8 cellular contexts compared by ENCODE assay signal in the genomic region with DNA sequence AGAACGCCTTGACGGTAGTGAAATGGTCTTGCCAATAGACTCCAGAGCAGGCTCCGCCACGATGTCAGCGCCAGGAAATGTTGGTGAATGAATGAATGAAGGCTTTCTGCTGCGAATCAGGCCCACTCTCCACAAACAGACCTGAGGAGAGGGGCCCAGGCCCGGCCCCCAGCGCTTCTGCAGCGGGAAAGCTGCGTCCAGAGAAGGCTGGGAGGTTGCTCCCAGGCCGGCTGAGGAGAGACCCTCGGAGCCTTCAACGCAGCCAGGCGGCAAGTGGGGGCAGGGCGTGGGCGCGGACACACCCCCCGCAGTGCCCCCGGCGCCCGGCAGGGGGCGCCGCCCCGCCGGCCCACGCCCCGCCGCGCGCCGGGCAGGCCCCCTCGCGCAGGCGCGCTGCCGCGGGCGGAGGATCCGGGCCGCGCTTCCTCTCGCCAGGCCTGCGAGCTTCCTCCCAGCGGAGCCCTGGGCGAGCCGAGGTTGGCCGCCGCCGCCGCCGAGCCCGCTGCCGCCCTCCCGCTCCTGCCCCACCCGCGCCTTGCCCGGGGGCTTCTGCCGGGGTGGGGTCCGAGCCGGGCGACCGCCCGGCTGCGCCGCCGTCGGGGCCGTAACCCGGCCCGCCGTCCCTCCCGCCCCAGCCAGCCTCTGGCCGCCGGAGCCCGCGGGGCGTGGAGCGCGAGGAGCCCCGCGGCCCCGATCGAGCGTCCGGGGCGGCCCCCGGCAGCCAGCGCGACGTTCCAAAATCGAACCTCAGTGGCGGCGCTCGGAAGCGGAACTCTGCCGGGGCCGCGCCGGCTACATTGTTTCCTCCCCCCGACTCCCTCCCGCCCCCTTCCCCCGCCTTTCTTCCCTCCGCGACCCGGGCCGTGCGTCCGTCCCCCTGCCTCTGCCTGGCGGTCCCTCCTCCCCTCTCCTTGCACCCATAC. TPM values are rescaled to one million over a fixed set of nuclear protein-coding genes. Genes with fewer than 3 reads are reported as not detected.
DNase-seq lines count a peak whose midpoint lies in the region; ATAC-seq, FAIRE-seq and TF ChIP-seq lines count a peak whose summit lies in the region.

A gene (plus strand): TSS at position 408 of the 923 bp plus-strand sequence. CDS start 16,218 bp downstream, outside the sequence.

- peak within 1 kb of the TSS; percentile 12 to 77 for H3K9ac ChIP-seq in kidney (ENCODE audit: low read length in 2 of 2)

- peaks cover 1% of the 10 kb centered on the region for H3K36me3 Mint-ChIP-seq in chondrocyte (ENCODE audit: low read depth)

- TF ChIP-seq CTCF in chondrocyte (IDR thresholded peaks at IDR 0.05) (peak; percentile 77), kidney (IDR thresholded peaks at IDR 0.05; ENCODE audit: borderline replicate concordance, extremely low read depth, insufficient read depth) (peak; percentile 64)

- peaks cover 56% of the 10 kb centered on the region for H3K4me1 Mint-ChIP-seq in chondrocyte (ENCODE audit: low read depth)

- H3K9me3 ChIP-seq in kidney (ENCODE audit: control insufficient read depth in 1 of 2, low read length in 2 of 2) = no peaks in the 10 kb centered on the region

- no peaks in the 10 kb centered on the region for H3K36me3 ChIP-seq in kidney (ENCODE audit: control insufficient read depth in 1 of 2, insufficient read depth in 2 of 2, low read length in 2 of 2)

- DNase-seq in G401 (ENCODE audit: low spot score) = peak; percentile 59
- peak; percentile 69 for DNase-seq in HCEC 1CT
- peak; percentile 25 for DNase-seq in NCI-H1105 treated with DMSO at 0.1 percent for 48 hours (lab: John Stamatoyannopoulos, UW)
- peak; percentile 61 for DNase-seq in activated CD4-positive, CD25-positive, alpha-beta regulatory T cell treated with anti-CD3 and anti-CD28 coated beads, Interleukin-2, amount 50 U/mL, for 16 hours (ENCODE audit: low read depth, low spot score)
- DNase-seq in chondrocyte (ENCODE audit: low spot score) = no peak
- DNase-seq in kidney = peak; percentile 91
- DNase-seq in stimulated activated CD4-positive, alpha-beta T cell treated with anti-CD3 and anti-CD28 coated beads, Interleukin-15, amount 100 ng/mL, for 24 hours = peak; percentile 83

- no peaks in the 10 kb centered on the region for H3K9me3 Mint-ChIP-seq in chondrocyte (ENCODE audit: low read depth)

- H3K4me1 ChIP-seq in kidney (ENCODE audit: control insufficient read depth in 1 of 2, insufficient read depth in 1 of 2, low read depth in 1 of 2, low read length in 2 of 2) = peaks cover 29 to 43% of the 10 kb centered on the region in 2 donors

- FAIRE-seq in kidney (lab: Jason Lieb, UNC) = no peak

- H3K4me3 Mint-ChIP-seq in chondrocyte (ENCODE audit: unreplicated experiment) = peak within 1 kb of the TSS; percentile 87

- in situ Hi-C loops in G401 (cut with HindIII; ENCODE audit: low sequenced_read_pairs) = no loop called here

- intact Hi-C loops in kidney (cut with DNase I) = no loop called here

- peak within 1 kb of the TSS; percentile 10 to 57 for H3K27ac ChIP-seq in kidney (ENCODE audit: low read depth in 2 of 2, low read length in 2 of 2)

- no peak for ATAC-seq in HG03378 (IDR thresholded peaks at IDR 0.05; ENCODE audit: unreplicated experiment)

- H3K27ac Mint-ChIP-seq in chondrocyte (ENCODE audit: unreplicated experiment) = peak within 1 kb of the TSS; percentile 70

- H3K4me3 ChIP-seq in kidney (ENCODE audit: low read length in 2 of 2) = peak within 1 kb of the TSS; percentile 70 to 85

- H3K27me3 Mint-ChIP-seq in chondrocyte (ENCODE audit: low read depth) = no peaks in the 10 kb centered on the region

RNA-seq across cellular contexts. Expression of the gene that starts here (rescaled TPM):
- total RNA-seq in G401 (2014; rRNA removed; shearing (Covaris generic)) = 27.8 and 31.3 TPM in 2 replicates
- 39.9 to 47.4 TPM (median 41.5 TPM) in 3 replicates for total RNA-seq in chondrocyte
- 58.8 TPM for total RNA-seq in kidney
- polyA plus RNA-seq in kidney (ENCODE audit: insufficient read depth, low read depth, low replicate concordance) = 18.9 TPM
